1 cellular context compared by ENCODE assay signal in genomic region chr6:3848925-3849605, GRCh38.
TF ChIP-seq lines count a peak whose summit lies in the region.

FAM50B (plus strand) TSS chr6:3849373; CDS start chr6:3849812, 439 bp downstream.

TF ChIP-seq in HepG2, 621 proteins besides CTCF, POLR2A, EP300 and RAD21 (continued from another document and continues in another):
- TF ChIP-seq NR3C1 (CRISPR knock-in tag; IDR thresholded peaks at IDR 0.05): no peak
- peak; percentile 97 for TF ChIP-seq ZBTB33 (CRISPR knock-in tag; IDR thresholded peaks at IDR 0.05)
- 0 out of 2 replicates have a peak, but pooled peaks have one; percentile 33 for TF ChIP-seq CBFB (CRISPR knock-in tag; IDR thresholded peaks at IDR 0.05)
- TF ChIP-seq ARID5B (CRISPR knock-in tag; IDR thresholded peaks at IDR 0.05): 0 out of 2 replicates have a peak, but pooled peaks have one; percentile 13
- peak; percentile 31; the same call in 1 of the 2 replicates for TF ChIP-seq SMC3 (IDR thresholded peaks at IDR 0.05; ENCODE audit: low read length)
- TF ChIP-seq ZMYM4 (CRISPR knock-in tag; IDR thresholded peaks at IDR 0.05): peak; percentile 90
- peak; percentile 20; the same call in 1 of the 2 replicates for TF ChIP-seq BCL6 (CRISPR knock-in tag; IDR thresholded peaks at IDR 0.05)
- 0 out of 2 replicates have a peak, but pooled peaks have one; percentile 37 for TF ChIP-seq FOXC1 (CRISPR knock-in tag; IDR thresholded peaks at IDR 0.05; ENCODE audit: borderline replicate concordance)
- TF ChIP-seq GABPB1 (CRISPR knock-in tag; IDR thresholded peaks at IDR 0.05): peak; percentile 90
- peak; percentile 44; the same call in 1 of the 2 replicates for TF ChIP-seq DNMT1 (CRISPR knock-in tag; IDR thresholded peaks at IDR 0.05)
- TF ChIP-seq HOXA3 (CRISPR knock-in tag; IDR thresholded peaks at IDR 0.05): peak; percentile 66; the same call in 1 of the 2 replicates
- TF ChIP-seq TBX2 (CRISPR knock-in tag; IDR thresholded peaks at IDR 0.05; ENCODE audit: borderline replicate concordance): 0 out of 2 replicates have a peak, but pooled peaks have one; percentile 19
- TF ChIP-seq ZNF768 (CRISPR knock-in tag; IDR thresholded peaks at IDR 0.05): 0 out of 2 replicates have a peak, but pooled peaks have one; percentile 34
- TF ChIP-seq ZHX1 (CRISPR knock-in tag; IDR thresholded peaks at IDR 0.05; ENCODE audit: low read depth): peak; percentile 67; the same call in 1 of the 2 replicates
- TF ChIP-seq PATZ1 (CRISPR knock-in tag; IDR thresholded peaks at IDR 0.05): no peak
- peak; percentile 84 for TF ChIP-seq ZBTB4 (CRISPR knock-in tag; IDR thresholded peaks at IDR 0.05; ENCODE audit: borderline replicate concordance)
- peak; percentile 59; the same call in 1 of the 2 replicates for TF ChIP-seq ZFP91 (CRISPR knock-in tag; IDR thresholded peaks at IDR 0.05; ENCODE audit: borderline replicate concordance)
- TF ChIP-seq GABPA (IDR thresholded peaks at IDR 0.05; ENCODE audit: low read depth, low read length): peak; percentile 27; the same call in 1 of the 2 replicates
- peak; percentile 50; the same call in 1 of the 2 replicates for TF ChIP-seq GABPA (CRISPR knock-in tag; IDR thresholded peaks at IDR 0.05; ENCODE audit: low read depth)
- no peak for TF ChIP-seq ZNF407 (CRISPR knock-in tag; IDR thresholded peaks at IDR 0.05; ENCODE audit: not compliant biosample characterization)
- TF ChIP-seq KLF16 (CRISPR knock-in tag; IDR thresholded peaks at IDR 0.05): no peak
- peak; percentile 72 for TF ChIP-seq ELF1 (CRISPR knock-in tag; IDR thresholded peaks at IDR 0.05)
- no peak for TF ChIP-seq DNMT3B (CRISPR knock-in tag; conservative IDR thresholded peaks at IDR 0.05)
- TF ChIP-seq ZNF350 (CRISPR knock-in tag; IDR thresholded peaks at IDR 0.05; ENCODE audit: borderline replicate concordance, low read depth): 0 out of 2 replicates have a peak, but pooled peaks have one; percentile 43
- TF ChIP-seq SP140L (CRISPR knock-in tag; IDR thresholded peaks at IDR 0.05; ENCODE audit: borderline replicate concordance): no peak
- no peak for TF ChIP-seq ZNF737 (CRISPR knock-in tag; IDR thresholded peaks at IDR 0.05; ENCODE audit: borderline replicate concordance)
- peak; percentile 50; the same call in 1 of the 2 replicates for TF ChIP-seq BRD4 (CRISPR knock-in tag; IDR thresholded peaks at IDR 0.05)
- peak; percentile 82 for TF ChIP-seq POGZ (CRISPR knock-in tag; IDR thresholded peaks at IDR 0.05)
- TF ChIP-seq ZBTB38 (CRISPR knock-in tag; IDR thresholded peaks at IDR 0.05): peak; percentile 82
- peak; percentile 22; the same call in 1 of the 2 replicates for TF ChIP-seq SP4 (CRISPR knock-in tag; IDR thresholded peaks at IDR 0.05)
